Comparison of ENCODE assay signal across 29 cellular contexts in the genomic region with DNA sequence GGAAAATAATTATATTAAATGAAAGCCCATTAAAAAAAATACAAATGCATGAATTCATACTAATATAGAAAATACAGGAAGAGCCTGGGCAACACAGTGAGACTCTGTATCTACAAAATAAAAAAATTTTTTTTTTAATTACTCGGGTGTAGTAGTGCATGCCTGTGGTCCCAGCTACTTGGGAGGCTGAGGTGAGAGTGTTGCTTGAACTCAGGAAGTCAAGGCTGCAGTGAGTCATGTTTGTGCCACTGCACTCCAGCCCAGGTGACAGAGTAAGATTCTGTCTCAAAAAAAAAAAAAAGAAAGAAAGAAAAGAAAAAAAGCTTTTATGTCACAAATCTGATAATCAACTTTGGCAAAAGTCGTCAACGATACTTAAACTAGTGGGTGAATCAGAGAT.
DNase-seq lines count a peak whose midpoint lies in the region; ATAC-seq, FAIRE-seq and TF ChIP-seq lines count a peak whose summit lies in the region.
"Had no signal": no experiment of that assay in that cellular context is flagged by ENCODE, and none has a peak within 500 bp of the region (broad histone marks: within the 10 kb centered on the region; RNA-seq: fewer than 3 reads in every experiment).

No MANE protein-coding gene starts in this region.

- no peak for FAIRE-seq in K562 (lab: Jason Lieb, UNC)
- FAIRE-seq: D721Med, H1 had no signal

- TF ChIP-seq POLR2A in K562 (conservative IDR thresholded peaks at IDR 0.05), result no peak

- H3K79me2 ChIP-seq in SK-N-SH (ENCODE audit: insufficient read depth) (no peaks in the 10 kb centered on the region), K562 (ENCODE audit: control insufficient read depth, insufficient read depth, low read length) (no peaks in the 10 kb centered on the region)

- H3K9me1 ChIP-seq in K562 (ENCODE audit: control insufficient read depth, insufficient read depth, low read length), result no peaks in the 10 kb centered on the region

- intact Hi-C loops in K562 (cut with micrococcal nuclease) (no loop called here), psoas muscle (cut with DNase I) (no loop called here)

- H3K4me1 ChIP-seq in SK-N-SH (ENCODE audit: control insufficient read depth in 1 of 2, insufficient read depth in 2 of 2, low read depth in 1 of 2, low read length in 1 of 2), result no peaks in the 10 kb centered on the region
- no peaks in the 10 kb centered on the region; a peak in 1 of 5 replicates for H3K4me1 ChIP-seq in K562 (replicated peaks in 1 of 2; ENCODE audit: control insufficient read depth in 2 of 2, insufficient read depth in 2 of 2, low read length in 2 of 2)
- H3K4me1 ChIP-seq in psoas muscle, result no peaks in the 10 kb centered on the region
- H3K4me1 ChIP-seq: upper lobe of left lung had no signal

- in situ Hi-C loops in K562 (cut with MboI), result no loop called here

- DNase-seq in SK-N-SH, result no peak
- peak; percentile 81 for DNase-seq in M059J (ENCODE audit: low read depth)
- DNase-seq in K562 (ENCODE audit: extremely low read depth in 1 of 4, low spot score in 3 of 4), result no peak
- peak; percentile 43 for DNase-seq in renal cortical epithelial cell (ENCODE audit: low read depth)
- DNase-seq in psoas muscle, result no peak
- DNase-seq: activated naive CD4-positive, alpha-beta T cell treated with anti-CD3 and anti-CD28 coated beads, Interleukin-2, amount 50 U/mL, for 16 hours; activated T-cell treated with anti-CD3 and anti-CD28 coated beads, Interleukin-2, amount 50 U/mL, for 72 hours; amniotic stem cell; foreskin fibroblast; KBM-7; left colon; NCI-H1436 treated with DMSO at 0.1 percent for 48 hours; NCI-H2107; NCI-H446; NCI-H82; stimulated activated CD4-positive, alpha-beta T cell treated with anti-CD3 and anti-CD28 coated beads, Interleukin-12 subunit alpha, Interleukin-12 subunit beta, amount 100 ng/mL, for 4 hours; stimulated activated CD4-positive, alpha-beta T cell treated with anti-CD3 and anti-CD28 coated beads, Interleukin-4, amount 100 ng/mL, for 1 hour; upper lobe of left lung had no signal

- no peaks in the 10 kb centered on the region for H3K27me3 ChIP-seq in SK-N-SH (ENCODE audit: insufficient read depth)
- H3K27me3 ChIP-seq in K562 (ENCODE audit: control insufficient read depth in 2 of 2, insufficient read depth in 2 of 2, low read length in 2 of 2), result no peaks in the 10 kb centered on the region
- H3K27me3 ChIP-seq in psoas muscle (ENCODE audit: insufficient read depth in 3 of 3, low read length in 2 of 3), result no peaks in the 10 kb centered on the region
- H3K27me3 ChIP-seq: cardiac muscle cell, neutrophil, upper lobe of left lung had no signal

- H3K9me2 ChIP-seq in SK-N-SH, result no peaks in the 10 kb centered on the region

- BruUV-seq in K562 (replicated peaks; lab: Mats Ljungman, UMichigan), result no TSS peak

- H3F3A ChIP-seq in SK-N-SH (replicated peaks; ENCODE audit: insufficient read depth), result no peaks in the 10 kb centered on the region

- H3K4me2 ChIP-seq in SK-N-SH (no peak overlapping the region), K562 (ENCODE audit: insufficient read depth, low read length) (no peak overlapping the region)

- TF ChIP-seq EP300 in SK-N-SH (IDR thresholded peaks at IDR 0.05; ENCODE audit: borderline replicate concordance in 1 of 2, low read depth in 1 of 2, low read length in 1 of 2) (no peak), K562 (IDR thresholded peaks at IDR 0.05; ENCODE audit: low read length) (no peak)

- H3K36me3 ChIP-seq in SK-N-SH (replicated peaks in 1 of 2; ENCODE audit: control insufficient read depth in 1 of 2, insufficient read depth in 2 of 2, low read length in 1 of 2), result no peaks in the 10 kb centered on the region
- no peaks in the 10 kb centered on the region for H3K36me3 ChIP-seq in K562 (ENCODE audit: control insufficient read depth, insufficient read depth, low read length)
- H3K36me3 ChIP-seq in psoas muscle (ENCODE audit: insufficient read depth in 1 of 2, low read depth in 1 of 2), result no peaks in the 10 kb centered on the region
- H3K36me3 ChIP-seq: cardiac muscle cell, neutrophil, upper lobe of left lung had no signal

- whole genome bisulfite sequencing in SK-N-SH (ENCODE audit: low lambda C conversion rate), result 79% methylated on average over 3 of the region's 3 CpGs
- 8% methylated on average over 3 of the region's 3 CpGs for WGBS in K562 (ENCODE audit: insufficient coverage, low coverage, missing lambda C conversion rate)
- WGBS in psoas muscle, 3 donors, result 90% methylated on average over 3 of the region's 3 CpGs

- ATAC-seq in SK-N-SH treated with all-trans-retinoic acid at 6 μM for 48 hours (peak; percentile 40; the same call in 2 of the 3 replicates), K562 (no peak), psoas muscle (no peak), HG03108 (IDR thresholded peaks at IDR 0.05; ENCODE audit: unreplicated experiment) (no peak), HG03460 (IDR thresholded peaks at IDR 0.05; ENCODE audit: unreplicated experiment) (no peak)
- ATAC-seq: activated T-cell treated with anti-CD3 and anti-CD28 coated beads, Interleukin-2, amount 50 U/mL, for 72 hours; esophagus mucosa; left colon; sciatic nerve had no signal

- TF ChIP-seq CTCF in SK-N-SH (IDR thresholded peaks at IDR 0.05) (no peak), K562 (IDR thresholded peaks at IDR 0.05 in 2 of 3, conservative IDR thresholded peaks at IDR 0.05 in 1 of 3; ENCODE audit: insufficient read depth in 2 of 3, low read depth in 1 of 3, low read length in 3 of 3) (no peak), psoas muscle (IDR thresholded peaks at IDR 0.05) (no peak)

- CTCF ChIA-PET in SK-N-SH (lab: Yijun Ruan, JAX) (interaction anchor here (1.0 kb wide), 1 partner anchor 10 kb away, joined by 3 read pairs; no protein-coding TSS in a partner anchor), K562 (lab: Yijun Ruan, JAX; ENCODE audit: low intra/inter-chr PET ratio) (no interaction called here)

- H4K20me1 ChIP-seq in SK-N-SH (ENCODE audit: insufficient read depth) (no peaks in the 10 kb centered on the region), K562 (replicated peaks; ENCODE audit: control insufficient read depth, insufficient read depth, low read length) (no peaks in the 10 kb centered on the region)

- no peak overlapping the region for H3K4me3 ChIP-seq in SK-N-SH (ENCODE audit: low read depth in 2 of 2, low read length in 1 of 2)
- H3K4me3 ChIP-seq in K562, result no peak overlapping the region
- H3K4me3 ChIP-seq in psoas muscle, result no peak overlapping the region
- H3K4me3 ChIP-seq: cardiac muscle cell, coronary artery, upper lobe of left lung had no signal

- H2AFZ ChIP-seq in SK-N-SH (ENCODE audit: low read depth) (no peak overlapping the region), K562 (ENCODE audit: low read depth, low read length) (no peak overlapping the region)

- POLR2A ChIA-PET in SK-N-SH (lab: Yijun Ruan, JAX) (no interaction called here), K562 (lab: Yijun Ruan, JAX) (no interaction called here)

- H3K27ac ChIP-seq in SK-N-SH (ENCODE audit: low read depth in 2 of 2, low read length in 1 of 2) (no peak overlapping the region), K562 (ENCODE audit: extremely low read depth, low read depth, low read length) (no peak overlapping the region), psoas muscle (no peak overlapping the region)
- H3K27ac ChIP-seq: 22Rv1, cardiac muscle cell, coronary artery, neutrophil, upper lobe of left lung had no signal

- TF ChIP-seq RAD21 in SK-N-SH (IDR thresholded peaks at IDR 0.05; ENCODE audit: low read length), result no peak
- TF ChIP-seq RAD21 in K562 (CRISPR knock-in tag; conservative IDR thresholded peaks at IDR 0.05 in 1 of 2, IDR thresholded peaks at IDR 0.05 in 1 of 2), result no peak

- H3K9me3 ChIP-seq in SK-N-SH (no peaks in the 10 kb centered on the region), K562 (replicated peaks; ENCODE audit: control insufficient read depth, insufficient read depth, low read depth, low read length) (no peaks in the 10 kb centered on the region), psoas muscle (no peaks in the 10 kb centered on the region)
- H3K9me3 ChIP-seq: neutrophil, upper lobe of left lung had no signal

- no peak overlapping the region for H3K9ac ChIP-seq in SK-N-SH
- H3K9ac ChIP-seq in K562 (ENCODE audit: insufficient read depth in 1 of 2, low read depth in 2 of 2, low read length in 2 of 2), result no peak overlapping the region

TF ChIP-seq in SK-N-SH treated with all-trans-retinoic acid at 6 μM for 48 hours, 23 proteins besides CTCF, POLR2A, EP300 and RAD21 (continues in another document):
- TF ChIP-seq, protein P1, sequence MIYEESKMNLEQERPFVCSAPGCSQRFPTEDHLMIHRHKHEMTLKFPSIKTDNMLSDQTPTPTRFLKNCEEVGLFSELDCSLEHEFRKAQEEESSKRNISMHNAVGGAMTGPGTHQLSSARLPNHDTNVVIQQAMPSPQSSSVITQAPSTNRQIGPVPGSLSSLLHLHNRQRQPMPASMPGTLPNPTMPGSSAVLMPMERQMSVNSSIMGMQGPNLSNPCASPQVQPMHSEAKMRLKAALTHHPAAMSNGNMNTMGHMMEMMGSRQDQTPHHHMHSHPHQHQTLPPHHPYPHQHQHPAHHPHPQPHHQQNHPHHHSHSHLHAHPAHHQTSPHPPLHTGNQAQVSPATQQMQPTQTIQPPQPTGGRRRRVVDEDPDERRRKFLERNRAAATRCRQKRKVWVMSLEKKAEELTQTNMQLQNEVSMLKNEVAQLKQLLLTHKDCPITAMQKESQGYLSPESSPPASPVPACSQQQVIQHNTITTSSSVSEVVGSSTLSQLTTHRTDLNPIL (CRISPR knock-in tag; IDR thresholded peaks at IDR 0.05; ENCODE audit: low read depth), result no peak

TF ChIP-seq in SK-N-SH, 30 proteins besides CTCF, POLR2A, EP300 and RAD21 (continues in another document):
- TF ChIP-seq CHD2 (IDR thresholded peaks at IDR 0.05; ENCODE audit: low read length, partially characterized antibody), result no peak
- no peak for TF ChIP-seq YY1 (IDR thresholded peaks at IDR 0.05; ENCODE audit: low read depth)
- no peak for TF ChIP-seq GABPA (IDR thresholded peaks at IDR 0.05; ENCODE audit: low read depth)

TF ChIP-seq in K562, 482 proteins besides CTCF, POLR2A, EP300 and RAD21:
- TF ChIP-seq, protein P2, sequence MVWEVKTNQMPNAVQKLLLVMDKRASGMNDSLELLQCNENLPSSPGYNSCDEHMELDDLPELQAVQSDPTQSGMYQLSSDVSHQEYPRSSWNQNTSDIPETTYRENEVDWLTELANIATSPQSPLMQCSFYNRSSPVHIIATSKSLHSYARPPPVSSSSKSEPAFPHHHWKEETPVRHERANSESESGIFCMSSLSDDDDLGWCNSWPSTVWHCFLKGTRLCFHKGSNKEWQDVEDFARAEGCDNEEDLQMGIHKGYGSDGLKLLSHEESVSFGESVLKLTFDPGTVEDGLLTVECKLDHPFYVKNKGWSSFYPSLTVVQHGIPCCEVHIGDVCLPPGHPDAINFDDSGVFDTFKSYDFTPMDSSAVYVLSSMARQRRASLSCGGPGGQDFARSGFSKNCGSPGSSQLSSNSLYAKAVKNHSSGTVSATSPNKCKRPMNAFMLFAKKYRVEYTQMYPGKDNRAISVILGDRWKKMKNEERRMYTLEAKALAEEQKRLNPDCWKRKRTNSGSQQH (CRISPR knock-in tag; IDR thresholded peaks at IDR 0.05), result no peak
- no peak for TF ChIP-seq U2AF2 (optimal IDR thresholded peaks at IDR 0.05; ENCODE audit: low read depth, low read length)
- TF ChIP-seq ZNF766 (CRISPR knock-in tag; conservative IDR thresholded peaks at IDR 0.05), result no peak
- peak; percentile 42 for TF ChIP-seq CBFA2T3 (IDR thresholded peaks at IDR 0.05)

Comparison
In these comparisons a context has a peak if more than half of its experiments do, and no peak if none do; other contexts are left out.
1. DNase-seq: peak in M059J (single experiment) and renal cortical epithelial cell (single experiment); none in SK-N-SH (single experiment), K562 (0 of 4) and psoas muscle (0 of 2).